9 cellular contexts compared by ENCODE assay signal in genomic region chr2:54524236-54524991, GRCh38.
DNase-seq lines count a peak whose midpoint lies in the region; ATAC-seq, FAIRE-seq and TF ChIP-seq lines count a peak whose summit lies in the region.
"Had no signal": no experiment of that assay in that cellular context is flagged by ENCODE, and none has a peak within 500 bp of the region (broad histone marks: within the 10 kb centered on the region; RNA-seq: fewer than 3 reads in every experiment).

No MANE protein-coding gene starts in this region.

- H3K9ac ChIP-seq in K562 (ENCODE audit: insufficient read depth in 1 of 2, low read depth in 2 of 2, low read length in 2 of 2): no peak overlapping the region

- H3K9me3 ChIP-seq in K562 (replicated peaks; ENCODE audit: control insufficient read depth, insufficient read depth, low read depth, low read length) (no peaks in the 10 kb centered on the region), psoas muscle (no peaks in the 10 kb centered on the region), aorta (ENCODE audit: control insufficient read depth, low read length) (no peaks in the 10 kb centered on the region)

- TF ChIP-seq POLR2A in NB4 (IDR thresholded peaks at IDR 0.05; ENCODE audit: extremely low read depth, insufficient read length): no peak
- TF ChIP-seq POLR2A in K562 (conservative IDR thresholded peaks at IDR 0.05): no peak

- peak; percentile 56 for DNase-seq in GM13976 (ENCODE audit: low spot score)
- DNase-seq in NB4 (ENCODE audit: low read depth): peak; percentile 28
- peak in 1 of 4 experiments; percentile 16 for DNase-seq in K562 (ENCODE audit: extremely low read depth in 1 of 4, low spot score in 3 of 4)
- DNase-seq in psoas muscle: no peak
- DNase-seq in NCI-H345 treated with DMSO at 0.1 percent for 48 hours (lab: John Stamatoyannopoulos, UW; ENCODE audit: unreplicated experiment): no peak
- DNase-seq in aorta: no peak
- DNase-seq: naive B cell had no signal

- ATAC-seq in GM21723 (IDR thresholded peaks at IDR 0.05; ENCODE audit: unreplicated experiment) (peak; percentile 70), K562 (no peak), psoas muscle (peak; percentile 75 to 90 (median 86)), aorta (ENCODE audit: low FRiP score) (no peak), HG03439 (IDR thresholded peaks at IDR 0.05; ENCODE audit: unreplicated experiment) (no peak)

- no peak overlapping the region for H2AFZ ChIP-seq in K562 (ENCODE audit: low read depth, low read length)

- H3K27ac ChIP-seq in K562 (ENCODE audit: extremely low read depth, low read depth, low read length): no peak overlapping the region
- H3K27ac ChIP-seq in psoas muscle: peak overlapping the region; percentile 69
- H3K27ac ChIP-seq in aorta (ENCODE audit: low read depth in 1 of 2, low read length in 2 of 2): peak overlapping the region in 1 of 2 donors; percentile 48

- POLR2A ChIA-PET in K562 (lab: Yijun Ruan, JAX): interaction anchor here (0.7 to 1.6 kb wide), 3 partner anchors 12 to 37 kb away, joined by 3 to 4 read pairs (median 3); no protein-coding TSS in a partner anchor

- TF ChIP-seq CTCF in GM13976 (IDR thresholded peaks at IDR 0.05; ENCODE audit: borderline replicate concordance, control extremely low read depth, extremely low read depth, insufficient read depth, missing control alignments) (no peak), NB4 (IDR thresholded peaks at IDR 0.05; ENCODE audit: low read depth, low read length) (no peak), K562 (IDR thresholded peaks at IDR 0.05 in 2 of 3, conservative IDR thresholded peaks at IDR 0.05 in 1 of 3; ENCODE audit: insufficient read depth in 2 of 3, low read depth in 1 of 3, low read length in 3 of 3) (no peak), psoas muscle (IDR thresholded peaks at IDR 0.05) (no peak)

- peaks cover 12 to 21% of the 10 kb centered on the region in 2 experiments; a peak in 3 of 5 replicates for H3K27me3 ChIP-seq in K562 (ENCODE audit: control insufficient read depth in 2 of 2, insufficient read depth in 2 of 2, low read length in 2 of 2)
- H3K27me3 ChIP-seq in psoas muscle (ENCODE audit: insufficient read depth in 3 of 3, low read length in 2 of 3): no peaks in the 10 kb centered on the region
- no peaks in the 10 kb centered on the region for H3K27me3 ChIP-seq in aorta (ENCODE audit: control insufficient read depth in 1 of 2, insufficient read depth in 2 of 2, low read length in 1 of 2)

- no peak for FAIRE-seq in K562 (lab: Jason Lieb, UNC)

- TF ChIP-seq EP300 in K562 (IDR thresholded peaks at IDR 0.05; ENCODE audit: low read length): no peak

- CTCF ChIA-PET in K562 (lab: Yijun Ruan, JAX; ENCODE audit: low intra/inter-chr PET ratio): no interaction called here

- H3K4me1 ChIP-seq in K562 (replicated peaks in 1 of 2; ENCODE audit: control insufficient read depth in 2 of 2, insufficient read depth in 2 of 2, low read length in 2 of 2) (0 out of 5 replicates have a peak, but pooled peaks cover 0 to 6% of the 10 kb centered on the region in 2 experiments), psoas muscle (peaks cover 34% of the 10 kb centered on the region), aorta (ENCODE audit: control insufficient read depth in 1 of 2, insufficient read depth in 2 of 2, low read length in 2 of 2) (peaks cover 2 to 6% of the 10 kb centered on the region in 2 donors)

- in situ Hi-C loops in GM13976 (cut with MboI; ENCODE audit: low sequenced_read_pairs, unreplicated experiment): loop anchor here (5.0 to 10.0 kb wide), 2 partner anchors 133 to 180 kb away; no protein-coding TSS in a partner anchor
- in situ Hi-C loops in K562 (cut with MboI): loop anchor here (5.0 to 10.0 kb wide), 3 partner anchors 120 to 320 kb away; no protein-coding TSS in a partner anchor

- no peaks in the 10 kb centered on the region for H3K36me3 ChIP-seq in K562 (ENCODE audit: control insufficient read depth, insufficient read depth, low read length)
- H3K36me3 ChIP-seq in psoas muscle (ENCODE audit: insufficient read depth in 1 of 2, low read depth in 1 of 2): peaks cover 0 to 30% of the 10 kb centered on the region in 2 donors
- no peaks in the 10 kb centered on the region for H3K36me3 ChIP-seq in aorta (ENCODE audit: control insufficient read depth in 1 of 2, insufficient read depth in 2 of 2, low read length in 1 of 2)

- intact Hi-C loops in K562 (cut with micrococcal nuclease): loop anchor here (5.0 kb wide), 3 partner anchors 78 to 653 kb away; no protein-coding TSS in a partner anchor
- intact Hi-C loops in psoas muscle (cut with DNase I): loop anchor here (5.0 kb wide), 5 partner anchors 33 to 183 kb away; no protein-coding TSS in a partner anchor
- intact Hi-C loops in aorta (cut with DNase I): loop anchor here (5.0 to 10.0 kb wide), 3 partner anchors 130 to 310 kb away; no protein-coding TSS in a partner anchor

- no peak overlapping the region for H3K4me2 ChIP-seq in K562 (ENCODE audit: insufficient read depth, low read length)

- 58% methylated on average over 13 of the region's 13 CpGs for WGBS in K562 (ENCODE audit: insufficient coverage, low coverage, missing lambda C conversion rate)
- whole genome bisulfite sequencing in psoas muscle, 3 donors: 58 to 67% (median 66%) methylated on average over 13 of the region's 13 CpGs
- WGBS in aorta, 2 donors: 60 to 77% methylated on average over 13 of the region's 13 CpGs

- no peak overlapping the region for H3K4me3 ChIP-seq in NB4 (ENCODE audit: low read depth, low read length)
- H3K4me3 ChIP-seq in K562: no peak overlapping the region
- H3K4me3 ChIP-seq in psoas muscle: no peak overlapping the region
- H3K4me3 ChIP-seq in aorta (ENCODE audit: low read length in 2 of 2): no peak overlapping the region

- TF ChIP-seq RAD21 in K562 (CRISPR knock-in tag; conservative IDR thresholded peaks at IDR 0.05 in 1 of 2, IDR thresholded peaks at IDR 0.05 in 1 of 2): no peak

- no peaks in the 10 kb centered on the region for H4K20me1 ChIP-seq in K562 (replicated peaks; ENCODE audit: control insufficient read depth, insufficient read depth, low read length)

- no TSS peak for BruUV-seq in K562 (replicated peaks; lab: Mats Ljungman, UMichigan)

- H3K9me1 ChIP-seq in K562 (ENCODE audit: control insufficient read depth, insufficient read depth, low read length): no peaks in the 10 kb centered on the region

- H3K79me2 ChIP-seq in K562 (ENCODE audit: control insufficient read depth, insufficient read depth, low read length): no peaks in the 10 kb centered on the region

TF ChIP-seq in K562, 482 proteins besides CTCF, POLR2A, EP300 and RAD21:
- TF ChIP-seq FOSL1 (tag; conservative IDR thresholded peaks at IDR 0.05) (peak; percentile 64), POU5F1 (IDR thresholded peaks at IDR 0.05; ENCODE audit: borderline replicate concordance, low read depth, low read length, partially characterized antibody) (no peak), TOE1 (IDR thresholded peaks at IDR 0.05; ENCODE audit: borderline replicate concordance) (peak; percentile 83; the same call in 1 of the 2 replicates), TOE1 (CRISPR knock-in tag; IDR thresholded peaks at IDR 0.05; ENCODE audit: borderline replicate concordance, low read depth) (no peak), JUND (IDR thresholded peaks at IDR 0.05; ENCODE audit: borderline replicate concordance, low read depth, low read length) (peak; percentile 56; the same call in 1 of the 2 replicates), JUND (tag; IDR thresholded peaks at IDR 0.05; ENCODE audit: borderline replicate concordance, low read depth, low read length) (no peak; the same call in 2 of the 3 replicates), BRD9 (IDR thresholded peaks at IDR 0.05; ENCODE audit: low read depth, partially characterized antibody) (no peak), ATF3 (IDR thresholded peaks at IDR 0.05) (peak; percentile 58), ATF3 (CRISPR knock-in tag; conservative IDR thresholded peaks at IDR 0.05) (no peak), TFE3 (CRISPR knock-in tag; IDR thresholded peaks at IDR 0.05) (peak; percentile 89)

Comparison
In these comparisons a context has a peak if more than half of its experiments do, and no peak if none do; other contexts are left out.
1. DNase-seq: peak in GM13976 (single experiment) and NB4 (single experiment); none in psoas muscle (0 of 2), NCI-H345 treated with DMSO at 0.1 percent for 48 hours (single experiment) and aorta (0 of 2).
2. ATAC-seq: peak in GM21723 (single experiment) and psoas muscle (4 of 4); none in K562 (single experiment), aorta (single experiment) and HG03439 (single experiment).